1 cellular context compared by ENCODE assay signal in genomic region chr12:14952295-14952995, GRCh38.
TF ChIP-seq lines count a peak whose summit lies in the region.

No MANE protein-coding gene starts in this region.

TF ChIP-seq in GM23338, 12 proteins besides CTCF, POLR2A, EP300 and RAD21 (continued from another document):
- TF ChIP-seq ZNF331 (CRISPR knock-in tag; IDR thresholded peaks at IDR 0.05; ENCODE audit: low read depth) (no peak), POLR2AphosphoS5 (IDR thresholded peaks at IDR 0.05; ENCODE audit: low read depth) (no peak), ETS1 (IDR thresholded peaks at IDR 0.05) (no peak), EZH2 (IDR thresholded peaks at IDR 0.05; ENCODE audit: low read depth, unreplicated experiment) (no peak), REST (IDR thresholded peaks at IDR 0.05; ENCODE audit: unreplicated experiment) (no peak), ZNF114 (CRISPR knock-in tag; IDR thresholded peaks at IDR 0.05) (no peak), CREB1 (CRISPR knock-in tag; IDR thresholded peaks at IDR 0.05; ENCODE audit: low read depth) (no peak), STAT1 (IDR thresholded peaks at IDR 0.05; ENCODE audit: unreplicated experiment) (no peak), NANOG (IDR thresholded peaks at IDR 0.05; ENCODE audit: borderline replicate concordance) (no peak), EZH2phosphoT487 (IDR thresholded peaks at IDR 0.05; ENCODE audit: unreplicated experiment) (no peak)
TF ChIP-seq in GM23338: peak in this region for 0.
